8 cellular contexts compared by ENCODE assay signal in the genomic region with DNA sequence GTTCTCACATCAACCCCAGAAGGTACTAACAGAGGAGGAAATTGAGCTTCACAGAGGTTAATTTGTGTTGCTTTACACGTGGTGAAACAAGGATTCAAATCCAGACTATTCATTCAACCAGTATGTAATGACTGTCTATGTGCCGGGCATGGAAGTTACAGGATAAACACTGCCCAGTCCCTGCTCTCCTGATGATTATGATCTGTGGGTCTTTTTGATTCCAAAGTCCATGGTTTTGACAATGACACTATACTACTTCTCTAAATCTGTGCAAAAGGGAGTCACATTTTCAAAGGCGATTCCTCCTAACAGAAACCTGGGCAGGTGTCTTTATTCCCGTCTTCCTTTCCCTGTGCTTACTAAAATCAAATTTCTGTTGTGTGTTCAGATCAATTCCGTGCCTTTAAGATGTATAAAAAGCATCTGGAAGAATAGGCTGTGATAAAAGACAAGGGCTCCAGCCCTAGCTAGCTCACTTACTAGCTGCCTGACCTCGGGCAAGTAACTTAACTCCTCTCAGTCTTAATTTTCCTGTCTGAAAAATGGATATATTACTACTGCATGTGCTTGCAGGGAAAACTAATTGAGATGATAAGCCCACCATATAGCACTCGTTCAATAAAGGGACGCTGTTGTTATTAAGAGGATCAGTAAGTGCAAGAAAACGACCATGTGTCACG. TPM values are rescaled to one million over a fixed set of nuclear protein-coding genes. Genes with fewer than 3 reads are reported as not detected.
DNase-seq lines count a peak whose midpoint lies in the region; ATAC-seq, FAIRE-seq and TF ChIP-seq lines count a peak whose summit lies in the region.

No MANE protein-coding gene starts in this region.

- peaks cover 0 to 37% (median 17%) of the 10 kb centered on the region in 3 donors for H3K4me1 ChIP-seq in gastroesophageal sphincter

- H3K9me3 ChIP-seq in gastroesophageal sphincter = no peaks in the 10 kb centered on the region

- DNase-seq in GM12891 (ENCODE audit: insufficient read length, low spot score) (no peak), T-cell (no peak), GM10248 (ENCODE audit: extremely low spot score) (no peak), NCI-H82 (lab: John Stamatoyannopoulos, UW) (no peak), DMS153 (lab: John Stamatoyannopoulos, UW) (no peak), mucosa of gallbladder (ENCODE audit: low spot score) (no peak)

- no peak for TF ChIP-seq CTCF in gastroesophageal sphincter (IDR thresholded peaks at IDR 0.05)
- TF ChIP-seq CTCF in GM10248 (IDR thresholded peaks at IDR 0.05; ENCODE audit: control extremely low read depth, extremely low read depth, low read depth, missing control alignments) = no peak

- CTCF ChIA-PET in T-cell (lab: Charles Lee) (interaction anchor here in 1 of 2 donors (1.1 kb wide), 1 partner anchor 71 kb away, joined by 4 read pairs; no protein-coding TSS in a partner anchor), GM10248 (lab: Yijun Ruan, JAX) (interaction anchor here (1.6 kb wide), 1 partner anchor 20 kb away, joined by 4 read pairs; no protein-coding TSS in a partner anchor)

- H3K36me3 Mint-ChIP-seq in T-cell = peaks cover 3% of the 10 kb centered on the region

- H3K36me3 ChIP-seq in gastroesophageal sphincter = no peaks in the 10 kb centered on the region

- WGBS in gastroesophageal sphincter (ENCODE audit: low coverage in 1 of 2), 2 donors = 21 to 25% methylated on average over 9 to 10 of the region's 10 CpGs

- peaks cover 2 to 5% of the 10 kb centered on the region in 2 donors for H3K27me3 Mint-ChIP-seq in T-cell

- no peaks in the 10 kb centered on the region for H3K27me3 ChIP-seq in gastroesophageal sphincter

- TF ChIP-seq POLR2A in GM12891 (IDR thresholded peaks at IDR 0.05; ENCODE audit: low read depth, low read length) = no peak
- no peak for TF ChIP-seq POLR2A in gastroesophageal sphincter (IDR thresholded peaks at IDR 0.05)

- no peak for TF ChIP-seq EP300 in gastroesophageal sphincter (IDR thresholded peaks at IDR 0.05)

- POLR2A ChIA-PET in T-cell (lab: Charles Lee) (no interaction called here), GM10248 (lab: Yijun Ruan, JAX) (no interaction called here)

- ATAC-seq in T-cell (replicated peaks in 1 of 4) (no peak), gastroesophageal sphincter (no peak)

- peak overlapping the region; percentile 92 to 94 for H3K27ac Mint-ChIP-seq in T-cell

- FAIRE-seq in GM12891 (lab: Jason Lieb, UNC) = peak; percentile 26

- H3K4me3 Mint-ChIP-seq in T-cell = peak overlapping the region; percentile 79 to 87 (median 85)

- H3K27ac ChIP-seq in gastroesophageal sphincter (peak overlapping the region in 3 of 4 donors; percentile 97 to 100 (median 99)), skin epidermis (peak overlapping the region in 12 of 21 experiments; percentile 5 to 98 (median 90))

- no peaks in the 10 kb centered on the region for H3K9me3 Mint-ChIP-seq in T-cell

- H3K4me3 ChIP-seq in gastroesophageal sphincter = peak overlapping the region; percentile 73 to 95
- peak overlapping the region in 6 of 7 experiments; percentile 96 to 100 (median 100) for H3K4me3 ChIP-seq in skin epidermis

- peaks cover 32 to 44% (median 33%) of the 10 kb centered on the region in 3 donors for H3K4me1 Mint-ChIP-seq in T-cell

TF ChIP-seq in GM12891, 5 proteins besides CTCF, POLR2A, EP300 and RAD21:
- no peak for TF ChIP-seq POU2F2 (IDR thresholded peaks at IDR 0.05; ENCODE audit: low read depth, low read length)
- no peak for TF ChIP-seq POLR2AphosphoS5 (IDR thresholded peaks at IDR 0.05; ENCODE audit: low read depth, low read length)
- no peak for TF ChIP-seq PAX5 (IDR thresholded peaks at IDR 0.05; ENCODE audit: insufficient read depth, low read length, severe bottlenecking)
- no peak for TF ChIP-seq TAF1 (IDR thresholded peaks at IDR 0.05; ENCODE audit: low read depth, low read length)
- no peak for TF ChIP-seq SPI1 (IDR thresholded peaks at IDR 0.05; ENCODE audit: low read depth, low read length)

RNA-seq across cellular contexts. Expression of gene CREBRF, which starts 1.0 kb away (rescaled TPM):
- polyA plus RNA-seq in GM12891 (2012; ENCODE audit: low read depth, missing spikeins) = 6.2 TPM
- total RNA-seq in T-cell = 10 to 100 TPM; 77.8 to 94.7 (median 89.7) TPM
- total RNA-seq in gastroesophageal sphincter = 10 to 100 TPM; 44.2 to 72.7 (median 64.0) TPM
- 34.6 TPM for total RNA-seq in mucosa of gallbladder
